8 cellular contexts compared by ENCODE assay signal in genomic region chr2:202912824-202913223, GRCh38. TPM values are rescaled to one million over a fixed set of nuclear protein-coding genes. Genes with fewer than 3 reads are reported as not detected.
A peak's percentile ranks its signal among the peaks of the same experiment; 100 is the strongest.
DNase-seq lines count a peak whose midpoint lies in the region; ATAC-seq and TF ChIP-seq lines count a peak whose summit lies in the region.
"Not testable (repeated sequence)": the region's sequence is repeated elsewhere in the genome, so short reads cannot be mapped to it uniquely, and the experiment has no call there.

No MANE protein-coding gene starts in this region.

- peaks cover 12% of the 10 kb centered on the region for H3K4me1 ChIP-seq in CD8-positive, alpha-beta T cell (ENCODE audit: insufficient read depth, low read length)
- not testable (repeated sequence) for H3K4me1 ChIP-seq in HUES48 (ENCODE audit: control insufficient read depth, insufficient read depth, low read length); SJSA1 (replicated peaks)
- H3K4me1 ChIP-seq in adipocyte (ENCODE audit: control insufficient read depth, insufficient read depth, low read length) (peaks cover 20% of the 10 kb centered on the region), neutrophil (ENCODE audit: control insufficient read depth in 1 of 2, insufficient read depth in 1 of 2, low read depth in 1 of 2, low read length in 1 of 2) (peaks cover 12 to 13% of the 10 kb centered on the region in 2 experiments), suprapubic skin (peaks cover 21% of the 10 kb centered on the region)

- DNase-seq in CD8-positive, alpha-beta T cell; left colon; suprapubic skin (ENCODE audit: low spot score in 2 of 2): not testable (repeated sequence)
- DNase-seq in SJSA1 (ENCODE audit: low read depth in 1 of 2, low spot score in 2 of 2) = peak in 1 of 2 experiments; percentile 33
- DNase-seq in adipocyte (ENCODE audit: low read depth) = peak; percentile 8
- peak; percentile 15 for DNase-seq in epithelial cell of esophagus (ENCODE audit: low read depth)

- H3K9me3 Mint-ChIP-seq in CD8-positive, alpha-beta T cell = not testable (repeated sequence)

- peaks cover 43% of the 10 kb centered on the region for H3K4me1 Mint-ChIP-seq in CD8-positive, alpha-beta T cell (ENCODE audit: low read depth)

- not testable (repeated sequence) for H3K27me3 ChIP-seq in CD8-positive, alpha-beta T cell (ENCODE audit: insufficient read depth, low read length); HUES48 (ENCODE audit: control insufficient read depth, insufficient read depth, low read length); SJSA1 (replicated peaks); adipocyte (replicated peaks; ENCODE audit: control insufficient read depth, insufficient read depth, low read length); neutrophil; suprapubic skin

- peak overlapping the region; percentile 30 for H3K4me3 ChIP-seq in CD8-positive, alpha-beta T cell (ENCODE audit: low read depth, low read length)
- peak overlapping the region; percentile 74 for H3K4me3 ChIP-seq in HUES48 (ENCODE audit: low read depth, low read length)
- peak overlapping the region; percentile 28 for H3K4me3 ChIP-seq in SJSA1
- peak overlapping the region; percentile 92 for H3K4me3 ChIP-seq in adipocyte (ENCODE audit: low read length)
- H3K4me3 ChIP-seq in epithelial cell of esophagus (ENCODE audit: low read length) = peak overlapping the region; percentile 49
- peak overlapping the region; percentile 78 to 88 for H3K4me3 ChIP-seq in neutrophil (ENCODE audit: low read depth in 1 of 2, low read length in 1 of 2)
- peak overlapping the region; percentile 61 for H3K4me3 ChIP-seq in suprapubic skin

- WGBS in suprapubic skin = 9% methylated on average over 7 of the region's 8 CpGs

- not testable (repeated sequence) for H3K9me3 ChIP-seq in CD8-positive, alpha-beta T cell (ENCODE audit: low read length); HUES48 (ENCODE audit: control insufficient read depth, insufficient read depth, low read length); SJSA1 (replicated peaks); adipocyte (ENCODE audit: control insufficient read depth, low read length); neutrophil; suprapubic skin

- peak overlapping the region; percentile 96 for H3K4me3 Mint-ChIP-seq in CD8-positive, alpha-beta T cell

- H3K27me3 Mint-ChIP-seq in CD8-positive, alpha-beta T cell (ENCODE audit: low read depth) = not testable (repeated sequence)

- H3K9ac ChIP-seq in HUES48 (ENCODE audit: low read depth, low read length) (peak overlapping the region; percentile 51; the same call in 1 of the 2 replicates), adipocyte (ENCODE audit: low read length) (peak overlapping the region; percentile 97)

- H3K27ac ChIP-seq in CD8-positive, alpha-beta T cell (ENCODE audit: low read depth, low read length) = peak overlapping the region; percentile 37
- H3K27ac ChIP-seq in HUES48 (ENCODE audit: low read depth, low read length) = peak overlapping the region; percentile 92
- H3K27ac ChIP-seq in SJSA1 = not testable (repeated sequence)
- H3K27ac ChIP-seq in neutrophil = peak overlapping the region; percentile 88
- H3K27ac ChIP-seq in suprapubic skin = peak overlapping the region; percentile 89

- intact Hi-C loops in CD8-positive, alpha-beta T cell (cut with DNase I, micrococcal nuclease) = loop anchor here (5.0 to 10.0 kb wide), 4 partner anchors 41 to 668 kb away; partner anchors contain the start of genes BMPR2 (in 2 of the 2), NOP58 (in 2 of the 2) and ICA1L (in 1 of the 2)
- intact Hi-C loops in left colon (cut with DNase I, micrococcal nuclease) = not testable (repeated sequence)

- H3K27ac Mint-ChIP-seq in CD8-positive, alpha-beta T cell = peak overlapping the region; percentile 91

- TF ChIP-seq POLR2A in suprapubic skin (IDR thresholded peaks at IDR 0.05) = not testable (repeated sequence)

- POLR2A ChIA-PET in CD8-positive, alpha-beta T cell (lab: Charles Lee) = not testable (repeated sequence)

- peaks cover 16% of the 10 kb centered on the region for H3K36me3 Mint-ChIP-seq in CD8-positive, alpha-beta T cell

- CTCF ChIA-PET in CD8-positive, alpha-beta T cell (lab: Charles Lee) = not testable (repeated sequence)

- H3K36me3 ChIP-seq in CD8-positive, alpha-beta T cell (ENCODE audit: insufficient read depth, low read length); HUES48 (ENCODE audit: control insufficient read depth, insufficient read depth, low read length); SJSA1; adipocyte (ENCODE audit: control insufficient read depth, insufficient read depth, low read length, severe bottlenecking); neutrophil; suprapubic skin: not testable (repeated sequence)

- not testable (repeated sequence) for ATAC-seq in CD8-positive, alpha-beta T cell
- ATAC-seq in left colon = peak; percentile 30

- TF ChIP-seq CTCF in CD8-positive, alpha-beta T cell (IDR thresholded peaks at IDR 0.05); epithelial cell of esophagus (IDR thresholded peaks at IDR 0.05; ENCODE audit: insufficient read depth, low read depth, low read length, missing control alignments); neutrophil (IDR thresholded peaks at IDR 0.05); suprapubic skin (IDR thresholded peaks at IDR 0.05): not testable (repeated sequence)

- not testable (repeated sequence) for TF ChIP-seq EP300 in suprapubic skin (IDR thresholded peaks at IDR 0.05)

RNA-seq across cellular contexts. Expression of gene CARF, which starts 0.7 kb away (rescaled TPM):
- total RNA-seq in CD8-positive, alpha-beta T cell = 1 to 10 TPM; 6.3 to 8.7 TPM
- total RNA-seq in SJSA1 (2014; rRNA removed; shearing (Covaris generic)) = 3.1 and 7.9 TPM in 2 replicates
- 1 to 10 TPM; 7.8 to 8.8 TPM for total RNA-seq in left colon
- 10 to 100 TPM in 2 of 4 donors, 1 to 10 TPM in 2; 6.7 to 20.6 (median 11.1) TPM for total RNA-seq in suprapubic skin

RNA-seq across cellular contexts. Expression of gene WDR12, which starts 1.4 kb away (rescaled TPM):
- total RNA-seq in CD8-positive, alpha-beta T cell = 1 to 10 TPM; 4.7 to 6.4 TPM
- total RNA-seq in SJSA1 (2014; rRNA removed; shearing (Covaris generic)) = 40.3 and 49.3 TPM in 2 replicates
- total RNA-seq in left colon = 10 to 100 TPM; 29.3 to 34.7 TPM
- total RNA-seq in suprapubic skin = 10 to 100 TPM; 18.2 to 30.2 (median 26.2) TPM

RNA-seq across cellular contexts. Expression of gene ICA1L, which starts 41.3 kb away (rescaled TPM):
- total RNA-seq in CD8-positive, alpha-beta T cell = 1 to 10 TPM; 1.8 to 2.1 TPM
- total RNA-seq in SJSA1 (2014; rRNA removed; shearing (Covaris generic)) = 2.0 and 3.4 TPM in 2 replicates
- 1 to 10 TPM; 1.7 to 2.9 TPM for total RNA-seq in left colon
- 1 to 10 TPM in 3 of 4 donors, under 1 TPM in 1; 0.85 to 4.2 (median 1.2) TPM for total RNA-seq in suprapubic skin

Comparison
In these comparisons a context has a peak if more than half of its experiments do, and no peak if none do; other contexts are left out.
1. H3K4me3 ChIP-seq: peak in every context shown above with its lines; median percentile 92 in adipocyte; 83 in neutrophil; 74 in HUES48; 61 in suprapubic skin; 49 in epithelial cell of esophagus; 30 in CD8-positive, alpha-beta T cell; 28 in SJSA1.